Comparison of ENCODE assay signal across 8 cellular contexts in genomic region chr1:9129391-9130041, GRCh38. TPM values are rescaled to one million over a fixed set of nuclear protein-coding genes. Genes with fewer than 3 reads are reported as not detected.
DNase-seq lines count a peak whose midpoint lies in the region; ATAC-seq and TF ChIP-seq lines count a peak whose summit lies in the region.

No MANE protein-coding gene starts in this region.

- peaks cover 32% of the 10 kb centered on the region for H3K4me1 ChIP-seq in PC-9 (replicated peaks; ENCODE audit: insufficient read depth)
- H3K4me1 ChIP-seq in foreskin keratinocyte, result peaks cover 14% of the 10 kb centered on the region
- peaks cover 22% of the 10 kb centered on the region for H3K4me1 ChIP-seq in osteoblast (ENCODE audit: insufficient read depth, low read length)
- H3K4me1 ChIP-seq in tibial artery, result peaks cover 0 to 27% (median 17%) of the 10 kb centered on the region in 4 donors

- no peaks in the 10 kb centered on the region for H3K9me3 Mint-ChIP-seq in activated T-helper 1 cell treated with anti-CD3 and anti-CD28 coated beads, Interleukin-12 subunit alpha, Interleukin-12 subunit beta, Interleukin-2, Interleukin-4 antibody, amounts not matched to agents 30 ng/mL and 10 ng/mL and 1 ng/mL, durations not matched to agents 14 hours and 24 hours and 36 hours

- peak overlapping the region; percentile 35 for H3K4me3 Mint-ChIP-seq in activated T-helper 1 cell treated with anti-CD3 and anti-CD28 coated beads, Interleukin-12 subunit alpha, Interleukin-12 subunit beta, Interleukin-2, Interleukin-4 antibody, amounts not matched to agents 30 ng/mL and 10 ng/mL and 1 ng/mL, durations not matched to agents 14 hours and 24 hours and 36 hours

- peak overlapping the region; percentile 58 for H3K27ac Mint-ChIP-seq in activated T-helper 1 cell treated with anti-CD3 and anti-CD28 coated beads, Interleukin-12 subunit alpha, Interleukin-12 subunit beta, Interleukin-2, Interleukin-4 antibody, amounts not matched to agents 30 ng/mL and 10 ng/mL and 1 ng/mL, durations not matched to agents 14 hours and 24 hours and 36 hours

- H3K36me3 ChIP-seq in PC-9 (ENCODE audit: low read depth) (no peaks in the 10 kb centered on the region), osteoblast (ENCODE audit: insufficient read depth, low read length) (no peaks in the 10 kb centered on the region), tibial artery (no peaks in the 10 kb centered on the region)

- H3K36me3 Mint-ChIP-seq in activated T-helper 1 cell treated with anti-CD3 and anti-CD28 coated beads, Interleukin-12 subunit alpha, Interleukin-12 subunit beta, Interleukin-2, Interleukin-4 antibody, amounts not matched to agents 30 ng/mL and 10 ng/mL and 1 ng/mL, durations not matched to agents 14 hours and 24 hours and 36 hours (ENCODE audit: low read depth), result no peaks in the 10 kb centered on the region

- H3F3A ChIP-seq in PC-9 (ENCODE audit: insufficient read depth, low read depth), result peaks cover 8% of the 10 kb centered on the region; the same call in 1 of the 2 replicates

- H3K27ac ChIP-seq in PC-9 (peak overlapping the region; percentile 44; the same call in 1 of the 2 replicates), foreskin keratinocyte (peak overlapping the region; percentile 56), osteoblast (ENCODE audit: low read depth, low read length) (peak overlapping the region; percentile 15), tibial artery (peak overlapping the region; percentile 94 to 96)

- H3K79me2 ChIP-seq in PC-9 (ENCODE audit: low read depth), result peaks cover 27% of the 10 kb centered on the region; the same call in 1 of the 2 replicates
- peaks cover 6% of the 10 kb centered on the region for H3K79me2 ChIP-seq in osteoblast (ENCODE audit: insufficient read depth, low read length)

- H2AFZ ChIP-seq in PC-9 (no peak overlapping the region), osteoblast (ENCODE audit: low read length) (peak overlapping the region; percentile 57)

- BruUV-seq in PC-9 (replicated peaks; lab: Mats Ljungman, UMichigan), result no TSS peak

- POLR2A ChIA-PET in PC-9 (lab: Charles Lee; ENCODE audit: unreplicated experiment), result interaction anchor here (0.5 to 0.8 kb wide), 8 partner anchors 36 to 1269 kb away, joined by 3 to 8 read pairs (median 4); partner anchors contain the start of genes H6PD and PGD

- H3K9me3 ChIP-seq in PC-9 (ENCODE audit: insufficient read depth, low read depth), result no peaks in the 10 kb centered on the region
- no peaks in the 10 kb centered on the region for H3K9me3 ChIP-seq in osteoblast (ENCODE audit: low read depth, low read length)
- H3K9me3 ChIP-seq in tibial artery, result no peaks in the 10 kb centered on the region

- H3K9me2 ChIP-seq in PC-9 (ENCODE audit: insufficient read depth), result no peaks in the 10 kb centered on the region

- ATAC-seq in HG03354 (IDR thresholded peaks at IDR 0.05; ENCODE audit: poor library complexity, severe bottlenecking, unreplicated experiment) (peak; percentile 75), foreskin keratinocyte (peak; percentile 49)

- H3K27me3 ChIP-seq in PC-9 (ENCODE audit: insufficient read depth, low read depth) (no peaks in the 10 kb centered on the region), foreskin keratinocyte (peaks cover 3% of the 10 kb centered on the region), osteoblast (ENCODE audit: insufficient read depth, low read length) (no peaks in the 10 kb centered on the region), tibial artery (no peaks in the 10 kb centered on the region)

- H3K27me3 Mint-ChIP-seq in activated T-helper 1 cell treated with anti-CD3 and anti-CD28 coated beads, Interleukin-12 subunit alpha, Interleukin-12 subunit beta, Interleukin-2, Interleukin-4 antibody, amounts not matched to agents 30 ng/mL and 10 ng/mL and 1 ng/mL, durations not matched to agents 14 hours and 24 hours and 36 hours (ENCODE audit: insufficient read depth), result peaks cover 18% of the 10 kb centered on the region

- H3K4me3 ChIP-seq in PC-9 (peak overlapping the region; percentile 47; the same call in 1 of the 2 replicates), osteoblast (ENCODE audit: insufficient read depth, low read length) (peak overlapping the region; percentile 70), tibial artery (peak overlapping the region; percentile 62 to 65)

- TF ChIP-seq CTCF in PC-9 (conservative IDR thresholded peaks at IDR 0.05) (no peak), foreskin keratinocyte (conservative IDR thresholded peaks at IDR 0.05) (no peak), osteoblast (IDR thresholded peaks at IDR 0.05; ENCODE audit: extremely low read depth, low read depth, low read length) (no peak), tibial artery (IDR thresholded peaks at IDR 0.05) (no peak)

- peaks cover 26% of the 10 kb centered on the region for H3K4me1 Mint-ChIP-seq in activated T-helper 1 cell treated with anti-CD3 and anti-CD28 coated beads, Interleukin-12 subunit alpha, Interleukin-12 subunit beta, Interleukin-2, Interleukin-4 antibody, amounts not matched to agents 30 ng/mL and 10 ng/mL and 1 ng/mL, durations not matched to agents 14 hours and 24 hours and 36 hours (ENCODE audit: low read depth)

- DNase-seq in AML-193 (lab: John Stamatoyannopoulos, UW), result peak; percentile 29 to 40
- DNase-seq in GM19238 (ENCODE audit: insufficient read length, low spot score), result peak; percentile 84
- peak; percentile 63 to 89 for DNase-seq in PC-9
- peak; percentile 72 for DNase-seq in activated T-helper 1 cell treated with anti-CD3 and anti-CD28 coated beads, Interleukin-12 subunit alpha, Interleukin-12 subunit beta, Interleukin-2, Interleukin-4 antibody, amounts not matched to agents 30 ng/mL and 10 ng/mL and 1 ng/mL, durations not matched to agents 14 hours and 24 hours and 36 hours (ENCODE audit: low spot score)
- DNase-seq in foreskin keratinocyte, result peak in 1 of 2 donors; percentile 39
- peak; percentile 91 for DNase-seq in osteoblast (ENCODE audit: insufficient read length, low spot score, missing footprints)
- peak; percentile 83 to 92 for DNase-seq in tibial artery

- CTCF ChIA-PET in PC-9 (lab: Charles Lee), result interaction anchor here (0.6 to 0.7 kb wide), 8 partner anchors 68 to 790 kb away, joined by 3 to 9 read pairs (median 4); no protein-coding TSS in a partner anchor

- intact Hi-C loops in PC-9 (cut with micrococcal nuclease; ENCODE audit: unreplicated experiment), result loop anchor here (5.0 kb wide), 2 partner anchors 53 to 68 kb away; no protein-coding TSS in a partner anchor
- intact Hi-C loops in activated T-helper 1 cell treated with anti-CD3 and anti-CD28 coated beads, Interleukin-12 subunit alpha, Interleukin-12 subunit beta, Interleukin-2, Interleukin-4 antibody, amounts not matched to agents 30 ng/mL and 10 ng/mL and 1 ng/mL, durations not matched to agents 14 hours and 24 hours and 36 hours (cut with micrococcal nuclease), result loop anchor here (1.0 kb wide), 1 partner anchor 105 kb away; the partner anchor contains the start of gene H6PD
- intact Hi-C loops in tibial artery (cut with DNase I; ENCODE audit: low total_unique reads), result loop anchor here (10.0 kb wide), 1 partner anchor 115 kb away; no protein-coding TSS in a partner anchor

- H4K20me1 ChIP-seq in PC-9 (ENCODE audit: insufficient read depth) (no peaks in the 10 kb centered on the region), osteoblast (ENCODE audit: insufficient read depth, low read length) (no peaks in the 10 kb centered on the region)

- H3K4me2 ChIP-seq in PC-9, result peak overlapping the region; percentile 68
- H3K4me2 ChIP-seq in osteoblast (ENCODE audit: insufficient read depth, low read length), result peak overlapping the region; percentile 69

RNA-seq across cellular contexts. Expression of gene GPR157, which starts 0.6 kb away (rescaled TPM):
- total RNA-seq in PC-9 (2021), result 9.0 and 10.6 TPM in 2 replicates
- total RNA-seq in activated T-helper 1 cell treated with anti-CD3 and anti-CD28 coated beads, Interleukin-12 subunit alpha, Interleukin-12 subunit beta, Interleukin-2, Interleukin-4 antibody, amounts not matched to agents 30 ng/mL and 10 ng/mL and 1 ng/mL, durations not matched to agents 14 hours and 24 hours and 36 hours, result 2.8 and 3.8 TPM in 2 replicates
- 4.9 and 5.0 TPM in 2 replicates for total RNA-seq in foreskin keratinocyte
- 1.5 and 1.7 TPM in 2 replicates for polyA plus RNA-seq in foreskin keratinocyte
- total RNA-seq in osteoblast, result 3.2 and 5.4 TPM in 2 replicates

Comparison
In these comparisons a context has a peak if more than half of its experiments do, and no peak if none do; other contexts are left out.
1. H3K27ac ChIP-seq: peak in every context shown above with its lines; median percentile 95 in tibial artery; 56 in foreskin keratinocyte; 44 in PC-9; 15 in osteoblast.